Comparison of ENCODE assay signal across 1 cellular context in the genomic region with DNA sequence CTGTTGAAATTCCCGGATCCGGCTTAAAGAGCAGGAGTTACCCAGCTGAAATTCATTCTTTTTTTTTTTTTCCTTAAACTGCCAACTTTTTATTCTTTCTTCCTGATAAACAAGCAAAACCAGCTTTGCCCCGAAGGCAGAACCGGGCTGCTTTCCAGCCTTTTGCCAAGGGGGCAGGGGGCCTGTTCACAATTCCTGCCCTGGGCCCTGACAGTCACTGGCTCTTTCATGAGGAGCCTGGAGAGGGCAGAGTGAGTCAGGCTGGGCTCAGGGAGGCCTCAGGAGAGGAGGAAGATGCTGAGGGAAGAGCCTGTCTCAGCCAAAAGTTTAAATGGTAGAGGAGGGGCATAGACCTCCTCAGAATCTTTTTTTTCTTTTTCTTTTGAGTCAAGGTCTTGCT.
TF ChIP-seq lines count a peak whose summit lies in the region.

No MANE protein-coding gene starts in this region.

TF ChIP-seq in IMR-90, 13 proteins besides CTCF, POLR2A, EP300 and RAD21:
- TF ChIP-seq RCOR1 (IDR thresholded peaks at IDR 0.05; ENCODE audit: insufficient replicate concordance, low read length) (no peak), MAZ (IDR thresholded peaks at IDR 0.05; ENCODE audit: borderline replicate concordance, low read depth, low read length) (no peak), SMC3 (IDR thresholded peaks at IDR 0.05; ENCODE audit: low read depth, low read length) (peak; percentile 51), RFX5 (IDR thresholded peaks at IDR 0.05; ENCODE audit: low read depth, low read length) (no peak), MAFK (IDR thresholded peaks at IDR 0.05; ENCODE audit: low read depth, low read length) (no peak), FOS (IDR thresholded peaks at IDR 0.05; ENCODE audit: low read depth, low read length) (no peak), NFE2L2 (IDR thresholded peaks at IDR 0.05; ENCODE audit: low read depth, low read length) (no peak)
- TF ChIP-seq, protein P1, sequence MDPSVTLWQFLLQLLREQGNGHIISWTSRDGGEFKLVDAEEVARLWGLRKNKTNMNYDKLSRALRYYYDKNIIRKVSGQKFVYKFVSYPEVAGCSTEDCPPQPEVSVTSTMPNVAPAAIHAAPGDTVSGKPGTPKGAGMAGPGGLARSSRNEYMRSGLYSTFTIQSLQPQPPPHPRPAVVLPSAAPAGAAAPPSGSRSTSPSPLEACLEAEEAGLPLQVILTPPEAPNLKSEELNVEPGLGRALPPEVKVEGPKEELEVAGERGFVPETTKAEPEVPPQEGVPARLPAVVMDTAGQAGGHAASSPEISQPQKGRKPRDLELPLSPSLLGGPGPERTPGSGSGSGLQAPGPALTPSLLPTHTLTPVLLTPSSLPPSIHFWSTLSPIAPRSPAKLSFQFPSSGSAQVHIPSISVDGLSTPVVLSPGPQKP (IDR thresholded peaks at IDR 0.05; ENCODE audit: borderline replicate concordance, low read depth, low read length): no peak
